ENCODE assay signal across 12 cellular contexts in genomic region chr21:45387506-45387905, GRCh38. TPM values are rescaled to one million over a fixed set of nuclear protein-coding genes. Genes with fewer than 3 reads are reported as not detected.
DNase-seq lines count a peak whose midpoint lies in the region; ATAC-seq lines count a peak whose summit lies in the region.
"Had no signal": no experiment of that assay in that cellular context is flagged by ENCODE, and none has a peak within 500 bp of the region (broad histone marks: within the 10 kb centered on the region; RNA-seq: fewer than 3 reads in every experiment).

No MANE protein-coding gene starts in this region.

- intact Hi-C loops in Right ventricle myocardium inferior (cut with DNase I) (loop anchor here (2.0 kb wide), 1 partner anchor 51 kb away; no protein-coding TSS in a partner anchor), Right ventricle myocardium superior (cut with DNase I) (loop anchor here (5.0 kb wide), 1 partner anchor 50 kb away; no protein-coding TSS in a partner anchor), left ventricle myocardium superior (cut with micrococcal nuclease) (no loop called here), sciatic nerve (cut with DNase I) (no loop called here)

- DNase-seq in Right ventricle myocardium inferior (ENCODE audit: missing footprints), result peak; percentile 53
- no peak for DNase-seq in Right ventricle myocardium superior
- DNase-seq in left ventricle myocardium superior, result peak; percentile 13
- DNase-seq in sciatic nerve (ENCODE audit: low spot score), result peak; percentile 43
- DNase-seq in activated CD4-positive, CD25-positive, alpha-beta regulatory T cell (lab: John Stamatoyannopoulos, UW), result no peak
- DNase-seq in activated CD4-positive, alpha-beta T cell treated with anti-CD3 and anti-CD28 coated beads for 48 hours, result no peak
- no peak for DNase-seq in HuH-7.5 (ENCODE audit: low spot score)
- DNase-seq: activated CD8-positive, alpha-beta T cell treated with anti-CD3 and anti-CD28 coated beads for 36 hours; mesendoderm; NCI-H1105 treated with DMSO at 0.1 percent for 48 hours; NCI-H446 treated with DMSO at 0.1 percent for 48 hours had no signal

- ATAC-seq in Right ventricle myocardium inferior (no peak), Right ventricle myocardium superior (ENCODE audit: poor library complexity) (no peak), left ventricle myocardium superior (no peak), sciatic nerve (no peak), HG02938 (IDR thresholded peaks at IDR 0.05; ENCODE audit: unreplicated experiment) (no peak)

RNA-seq across cellular contexts. Expression of gene COL18A1, which starts 17.5 kb away (rescaled TPM):
- total RNA-seq in Right ventricle myocardium inferior (51.6 TPM), Right ventricle myocardium superior (44.2 TPM), left ventricle myocardium superior (52.4 TPM), sciatic nerve (129 TPM)

Comparison
In these comparisons a context has a peak if more than half of its experiments do, and no peak if none do; other contexts are left out.
1. DNase-seq: peak in Right ventricle myocardium inferior (single experiment), left ventricle myocardium superior (single experiment) and sciatic nerve (single experiment); none in Right ventricle myocardium superior (single experiment), activated CD4-positive, CD25-positive, alpha-beta regulatory T cell (0 of 4), activated CD4-positive, alpha-beta T cell treated with anti-CD3 and anti-CD28 coated beads for 48 hours (single experiment) and HuH-7.5 (single experiment).
2. intact Hi-C loops: an anchor here in Right ventricle myocardium inferior (2.0 kb wide) and Right ventricle myocardium superior (5.0 kb wide); none called in left ventricle myocardium superior and sciatic nerve.